8 cellular contexts compared by ENCODE assay signal in the genomic region with DNA sequence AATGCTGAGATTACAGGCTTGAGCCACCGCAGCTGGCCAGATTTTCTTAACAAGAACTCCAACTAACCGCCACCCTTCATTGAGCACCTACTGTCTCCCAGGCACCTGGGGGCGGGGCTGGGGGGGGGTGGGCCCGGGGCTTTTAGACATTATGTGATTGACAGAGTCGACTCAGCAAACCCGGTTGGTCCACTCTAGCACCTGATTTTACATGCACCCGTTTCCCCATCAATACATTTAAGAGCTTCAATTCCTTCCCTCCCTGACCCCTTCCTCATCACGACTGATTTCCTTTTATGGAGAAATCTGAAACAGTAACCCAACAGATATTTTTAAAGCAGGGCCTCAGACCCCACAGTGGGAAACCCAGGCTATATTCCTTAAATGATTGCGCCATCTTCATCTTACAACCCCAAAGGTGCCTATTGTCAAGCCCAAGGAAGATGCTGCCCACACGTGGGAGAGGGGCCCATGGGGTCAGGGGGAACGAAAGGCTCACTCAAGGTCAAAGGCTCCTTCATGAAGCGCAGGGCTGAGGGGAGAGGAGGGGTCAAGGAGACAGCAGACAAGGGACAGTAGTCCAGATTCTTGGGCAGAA. TPM values are rescaled to one million over a fixed set of nuclear protein-coding genes. Genes with fewer than 3 reads are reported as not detected.
A peak's percentile ranks its signal among the peaks of the same experiment; 100 is the strongest.
DNase-seq lines count a peak whose midpoint lies in the region; ATAC-seq and TF ChIP-seq lines count a peak whose summit lies in the region.

No MANE protein-coding gene starts in this region.

- H3K27ac ChIP-seq in thoracic aorta, result peak overlapping the region; percentile 93 to 94

- H3K36me3 ChIP-seq in thoracic aorta, result no peaks in the 10 kb centered on the region

- H3K36me3 Mint-ChIP-seq in activated T-cell treated with anti-CD3 and anti-CD28 coated beads, Interleukin-2, amount 50 U/mL, for 24 hours (ENCODE audit: low read depth), result no peaks in the 10 kb centered on the region
- H3K36me3 Mint-ChIP-seq in activated T-helper 17 cell treated with anti-CD3 and anti-CD28 coated beads, Interleukin-2, amount 50 U/mL, for 72 hours (ENCODE audit: low read depth), result no peaks in the 10 kb centered on the region

- TF ChIP-seq CTCF in lower leg skin (IDR thresholded peaks at IDR 0.05) (no peak), thoracic aorta (IDR thresholded peaks at IDR 0.05) (no peak)

- no peak overlapping the region for H3K27ac Mint-ChIP-seq in activated T-cell treated with anti-CD3 and anti-CD28 coated beads, Interleukin-2, amount 50 U/mL, for 24 hours
- H3K27ac Mint-ChIP-seq in activated T-helper 17 cell treated with anti-CD3 and anti-CD28 coated beads, Interleukin-2, amount 50 U/mL, for 72 hours, result no peak overlapping the region

- ATAC-seq in activated T-helper 17 cell treated with anti-CD3 and anti-CD28 coated beads, Interleukin-2, amount 50 U/mL, for 72 hours (replicated peaks), result no peak
- ATAC-seq in thoracic aorta (ENCODE audit: insufficient number of reproducible peaks, low FRiP score, low read depth), result no peak

- H3K4me3 ChIP-seq in lower leg skin (ENCODE audit: low read depth, poor library complexity, severe bottlenecking), result peak overlapping the region; percentile 90
- peak overlapping the region; percentile 96 for H3K4me3 ChIP-seq in thoracic aorta

- no peaks in the 10 kb centered on the region for H3K27me3 ChIP-seq in thoracic aorta (replicated peaks; ENCODE audit: insufficient read depth)

- intact Hi-C loops in lower leg skin (cut with DNase I; ENCODE audit: low total_unique reads), result loop anchor here (10.0 kb wide), 1 partner anchor 98 kb away; no protein-coding TSS in a partner anchor

- peaks cover 9 to 24% of the 10 kb centered on the region in 2 donors for H3K4me1 ChIP-seq in thoracic aorta (ENCODE audit: control insufficient read depth in 1 of 2, low read depth in 2 of 2)

- no peak for DNase-seq in activated T-cell treated with anti-CD3 and anti-CD28 coated beads, Interleukin-2, amount 50 U/mL, for 24 hours
- DNase-seq in activated T-cell treated with anti-CD3 and anti-CD28 coated beads for 4 hours (no peak), lower leg skin (ENCODE audit: low spot score in 2 of 2) (no peak), thoracic aorta (ENCODE audit: low spot score) (no peak), cerebellar cortex (ENCODE audit: low spot score) (no peak), NCI-H1417 treated with DMSO at 0.1 percent for 48 hours (lab: John Stamatoyannopoulos, UW) (no peak), RKO (ENCODE audit: low spot score) (no peak)

- peaks cover 38% of the 10 kb centered on the region for H3K27me3 Mint-ChIP-seq in activated T-cell treated with anti-CD3 and anti-CD28 coated beads, Interleukin-2, amount 50 U/mL, for 24 hours
- H3K27me3 Mint-ChIP-seq in activated T-helper 17 cell treated with anti-CD3 and anti-CD28 coated beads, Interleukin-2, amount 50 U/mL, for 72 hours, result peaks cover 22% of the 10 kb centered on the region

- H3K4me1 Mint-ChIP-seq in activated T-cell treated with anti-CD3 and anti-CD28 coated beads, Interleukin-2, amount 50 U/mL, for 24 hours (ENCODE audit: low read depth), result peaks cover 14% of the 10 kb centered on the region
- peaks cover 9% of the 10 kb centered on the region for H3K4me1 Mint-ChIP-seq in activated T-helper 17 cell treated with anti-CD3 and anti-CD28 coated beads, Interleukin-2, amount 50 U/mL, for 72 hours

- H3K4me3 Mint-ChIP-seq in activated T-cell treated with anti-CD3 and anti-CD28 coated beads, Interleukin-2, amount 50 U/mL, for 24 hours, result peak overlapping the region; percentile 53
- peak overlapping the region; percentile 60 for H3K4me3 Mint-ChIP-seq in activated T-helper 17 cell treated with anti-CD3 and anti-CD28 coated beads, Interleukin-2, amount 50 U/mL, for 72 hours

- no peak for TF ChIP-seq POLR2A in lower leg skin (IDR thresholded peaks at IDR 0.05)

- 66 to 67% methylated on average over 12 of the region's 12 CpGs for WGBS in lower leg skin, 2 donors

- H3K9me3 Mint-ChIP-seq in activated T-cell treated with anti-CD3 and anti-CD28 coated beads, Interleukin-2, amount 50 U/mL, for 24 hours, result no peaks in the 10 kb centered on the region
- H3K9me3 Mint-ChIP-seq in activated T-helper 17 cell treated with anti-CD3 and anti-CD28 coated beads, Interleukin-2, amount 50 U/mL, for 72 hours, result no peaks in the 10 kb centered on the region

- H3K9me3 ChIP-seq in thoracic aorta, result no peaks in the 10 kb centered on the region

RNA-seq across cellular contexts. Expression of a gene that starts 1.8 kb away (rescaled TPM):
- 1 to 10 TPM in 1 of 2 donors, under 1 TPM in 1; 0.69 to 5.0 TPM for total RNA-seq in activated T-helper 17 cell treated with anti-CD3 and anti-CD28 coated beads, Interleukin-2, amount 50 U/mL, for 72 hours
- 100 to 1,000 TPM in 1 of 4 donors, 10 to 100 TPM in 3; 70.7 to 165 (median 89.2) TPM for total RNA-seq in lower leg skin
- 100 to 1,000 TPM; 102 to 116 TPM for total RNA-seq in thoracic aorta

RNA-seq across cellular contexts. Expression of a gene that starts 56.3 kb away (rescaled TPM):
- total RNA-seq in activated T-helper 17 cell treated with anti-CD3 and anti-CD28 coated beads, Interleukin-2, amount 50 U/mL, for 72 hours, result 10 to 100 TPM; 47.8 to 58.6 TPM
- total RNA-seq in lower leg skin (10 to 100 TPM; 32.3 to 49.2 (median 36.3) TPM), thoracic aorta (10 to 100 TPM; 21.8 to 22.7 TPM)

Comparison
In these comparisons a context has a peak if more than half of its experiments do, and no peak if none do; other contexts are left out.
1. RNA of a gene that starts 1.8 kb away (total RNA-seq): 102 to 116 TPM in thoracic aorta and 70.7 to 165 TPM in lower leg skin; 0.69 to 5.0 TPM in activated T-helper 17 cell treated with anti-CD3 and anti-CD28 coated beads, Interleukin-2, amount 50 U/mL, for 72 hours; every median in the first group is over 10 times any median in the second.